ENCODE assay signal across 26 cellular contexts in genomic region chr1:244657421-244657820, GRCh38. TPM values are rescaled to one million over a fixed set of nuclear protein-coding genes. Genes with fewer than 3 reads are reported as not detected.
DNase-seq lines count a peak whose midpoint lies in the region; ATAC-seq, FAIRE-seq and TF ChIP-seq lines count a peak whose summit lies in the region.
"Had no signal": no experiment of that assay in that cellular context is flagged by ENCODE, and none has a peak within 500 bp of the region (broad histone marks: within the 10 kb centered on the region; RNA-seq: fewer than 3 reads in every experiment).

No MANE protein-coding gene starts in this region.

- TF ChIP-seq POLR2A in GM18505 (IDR thresholded peaks at IDR 0.05; ENCODE audit: borderline replicate concordance, extremely low read depth, insufficient read depth, insufficient read length) = no peak

- peaks cover 25% of the 10 kb centered on the region for H3K4me1 Mint-ChIP-seq in endothelial cell (ENCODE audit: unreplicated experiment)
- H3K4me1 Mint-ChIP-seq in T-helper 17 cell = peaks cover 26% of the 10 kb centered on the region

- H3K36me3 Mint-ChIP-seq in endothelial cell (ENCODE audit: low read depth, unreplicated experiment) (peaks cover 30% of the 10 kb centered on the region), T-helper 17 cell (ENCODE audit: low read depth) (peaks cover 4% of the 10 kb centered on the region)

- FAIRE-seq in D721Med (lab: Jason Lieb, UNC) = peak; percentile 89
- FAIRE-seq: GM12892, TTC549 had no signal

- H3K9me3 Mint-ChIP-seq in endothelial cell (ENCODE audit: unreplicated experiment) = no peaks in the 10 kb centered on the region
- H3K9me3 Mint-ChIP-seq: activated CD4-positive, alpha-beta T cell treated with anti-CD3 and anti-CD28 coated beads, Interleukin-2, amount 10 ng/mL, durations not matched to agents 24 days and 14 days; activated naive CD4-positive, alpha-beta T cell treated with anti-CD3 and anti-CD28 coated beads, Interleukin-2, amount 10 ng/mL, durations not matched to agents 7 days and 5 days; activated T-helper 1 cell treated with anti-CD3 and anti-CD28 coated beads, Interleukin-12 subunit alpha, Interleukin-12 subunit beta, Interleukin-2, Interleukin-4 antibody, amounts not matched to agents 30 ng/mL and 10 ng/mL and 1 ng/mL, durations not matched to agents 14 hours and 24 hours and 36 hours; immature natural killer cell; T-cell had no signal

- H3K27ac Mint-ChIP-seq in endothelial cell (ENCODE audit: unreplicated experiment) (peak overlapping the region; percentile 14), T-helper 17 cell (no peak overlapping the region)
- H3K27ac Mint-ChIP-seq: activated CD4-positive, alpha-beta T cell treated with anti-CD3 and anti-CD28 coated beads, Interleukin-2, amount 10 ng/mL, durations not matched to agents 24 days and 14 days; activated CD8-positive, alpha-beta memory T cell treated with anti-CD3 and anti-CD28 coated beads, Interleukin-2, amount 10 ng/mL, durations not matched to agents 7 days and 5 days; activated naive CD4-positive, alpha-beta T cell treated with anti-CD3 and anti-CD28 coated beads, Interleukin-2, amount 10 ng/mL, durations not matched to agents 7 days and 5 days; activated T-helper 1 cell treated with anti-CD3 and anti-CD28 coated beads, Interleukin-12 subunit alpha, Interleukin-12 subunit beta, Interleukin-2, Interleukin-4 antibody, amounts not matched to agents 30 ng/mL and 10 ng/mL and 1 ng/mL, durations not matched to agents 14 hours and 24 hours and 36 hours; nephron progenitor cell; T-cell had no signal

- H3K4me3 Mint-ChIP-seq in endothelial cell (ENCODE audit: unreplicated experiment) (peak overlapping the region; percentile 30), T-helper 17 cell (no peak overlapping the region)
- H3K4me3 Mint-ChIP-seq: activated CD4-positive, alpha-beta T cell treated with anti-CD3 and anti-CD28 coated beads, Interleukin-2, amount 10 ng/mL, durations not matched to agents 24 days and 14 days; activated CD8-positive, alpha-beta memory T cell treated with anti-CD3 and anti-CD28 coated beads, Interleukin-2, amount 10 ng/mL, durations not matched to agents 7 days and 5 days; activated naive CD4-positive, alpha-beta T cell treated with anti-CD3 and anti-CD28 coated beads, Interleukin-2, amount 10 ng/mL, durations not matched to agents 7 days and 5 days; activated T-helper 1 cell treated with anti-CD3 and anti-CD28 coated beads, Interleukin-12 subunit alpha, Interleukin-12 subunit beta, Interleukin-2, Interleukin-4 antibody, amounts not matched to agents 30 ng/mL and 10 ng/mL and 1 ng/mL, durations not matched to agents 14 hours and 24 hours and 36 hours; immature natural killer cell; nephron progenitor cell; T-cell had no signal

- peak; percentile 60 for DNase-seq in D721Med (ENCODE audit: insufficient read length, low spot score)
- peak; percentile 70 for DNase-seq in NCI-H82 treated with DMSO at 0.1 percent for 48 hours (lab: John Stamatoyannopoulos, UW; ENCODE audit: unreplicated experiment)
- DNase-seq in endothelial cell (ENCODE audit: low spot score) = no peak
- DNase-seq in retinal pigment epithelial cell (ENCODE audit: low read depth) = peak; percentile 48
- no peak for DNase-seq in GM03348 (ENCODE audit: low spot score)
- no peak for DNase-seq in T-helper 17 cell
- DNase-seq: activated CD8-positive, alpha-beta memory T cell treated with anti-CD3 and anti-CD28 coated beads, Interleukin-2, amount 10 ng/mL, durations not matched to agents 7 days and 5 days; activated naive CD4-positive, alpha-beta T cell treated with anti-CD3 and anti-CD28 coated beads, Interleukin-2, amount 10 ng/mL, durations not matched to agents 7 days and 5 days; C1 segment of cervical spinal cord; caudate nucleus; immature natural killer cell; NCI-H2171; NCI-H510A treated with DMSO at 0.1 percent for 48 hours; nephron progenitor cell; Peyer's patch; SJCRH30; stimulated activated CD4-positive, alpha-beta T cell treated with anti-CD3 and anti-CD28 coated beads, Interleukin-1b, Interleukin-23, amount 100 ng/mL, for 48 hours; substantia nigra; T-cell had no signal

- H3K27me3 Mint-ChIP-seq in endothelial cell (ENCODE audit: unreplicated experiment) (no peaks in the 10 kb centered on the region), T-helper 17 cell (no peaks in the 10 kb centered on the region)
- H3K27me3 Mint-ChIP-seq: activated CD4-positive, alpha-beta T cell treated with anti-CD3 and anti-CD28 coated beads, Interleukin-2, amount 10 ng/mL, durations not matched to agents 24 days and 14 days; activated CD8-positive, alpha-beta memory T cell treated with anti-CD3 and anti-CD28 coated beads, Interleukin-2, amount 10 ng/mL, durations not matched to agents 7 days and 5 days; activated naive CD4-positive, alpha-beta T cell treated with anti-CD3 and anti-CD28 coated beads, Interleukin-2, amount 10 ng/mL, durations not matched to agents 7 days and 5 days; T-cell had no signal

- ATAC-seq in GM18505 (IDR thresholded peaks at IDR 0.05; ENCODE audit: unreplicated experiment) (no peak), T-helper 17 cell (no peak)
- ATAC-seq: activated CD8-positive, alpha-beta memory T cell treated with anti-CD3 and anti-CD28 coated beads, Interleukin-2, amount 10 ng/mL, durations not matched to agents 7 days and 5 days; left lobe of liver; T-cell had no signal

- H3K4me3 ChIP-seq in retinal pigment epithelial cell (ENCODE audit: low read length) = no peak overlapping the region
- H3K4me3 ChIP-seq: Peyer's patch, SJCRH30, vagina had no signal

- TF ChIP-seq CTCF in D721Med (IDR thresholded peaks at IDR 0.05; ENCODE audit: insufficient read depth, missing control alignments) (no peak), endothelial cell (IDR thresholded peaks at IDR 0.05; ENCODE audit: unreplicated experiment) (no peak), retinal pigment epithelial cell (conservative IDR thresholded peaks at IDR 0.05; ENCODE audit: low read depth, low read length) (no peak)

- no peaks in the 10 kb centered on the region for H3K9me3 ChIP-seq in T-helper 17 cell (ENCODE audit: control insufficient read depth, low read length, poor library complexity, severe bottlenecking)
- H3K9me3 ChIP-seq: Peyer's patch, SJCRH30, vagina had no signal

RNA-seq across cellular contexts. Expression of gene DESI2, which starts 4.5 kb away (rescaled TPM):
- total RNA-seq in endothelial cell (ENCODE audit: unreplicated experiment) (52.5 TPM), T-helper 17 cell (10 to 100 TPM; 13.4 to 19.6 TPM)

Comparison
In these comparisons a context has a peak if more than half of its experiments do, and no peak if none do; other contexts are left out.
1. DNase-seq: peak in D721Med (single experiment), NCI-H82 treated with DMSO at 0.1 percent for 48 hours (single experiment) and retinal pigment epithelial cell (single experiment); none in endothelial cell (single experiment), GM03348 (single experiment) and T-helper 17 cell (0 of 3).